29 cellular contexts compared by ENCODE assay signal in the genomic region with DNA sequence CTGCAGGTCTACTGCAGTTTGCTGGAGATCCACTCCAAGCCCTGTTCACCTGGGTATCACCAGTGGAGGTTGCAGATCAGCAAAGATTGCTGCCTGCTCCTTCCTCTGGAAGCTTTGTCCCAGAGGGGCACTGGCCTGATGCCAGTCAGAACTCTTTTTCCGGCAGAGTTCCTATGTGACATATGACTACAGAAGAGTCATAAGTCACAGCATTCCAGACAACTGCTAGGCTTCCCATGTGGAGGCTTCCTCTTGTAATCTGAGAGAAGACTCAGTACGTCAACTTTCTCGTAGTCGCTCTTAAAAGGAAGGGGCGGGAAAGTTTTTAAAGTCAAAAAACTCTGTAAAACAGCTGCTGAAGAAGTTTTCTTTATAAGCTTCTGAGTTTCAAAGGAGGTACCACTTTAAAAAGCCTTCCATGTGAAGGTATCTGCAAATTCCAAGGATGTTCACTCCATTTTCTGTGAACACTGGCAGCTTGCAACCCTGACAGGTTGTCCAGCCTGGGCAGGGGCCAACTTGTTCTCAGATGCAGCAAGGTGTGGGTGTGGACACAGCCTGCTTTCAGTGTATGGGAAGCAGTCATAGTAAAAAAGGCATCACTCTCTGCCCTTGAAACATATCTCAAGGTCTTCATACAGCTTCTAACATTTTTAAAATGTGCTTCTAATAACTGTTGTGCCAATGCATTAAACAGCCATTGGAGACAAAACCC.
DNase-seq lines count a peak whose midpoint lies in the region; FAIRE-seq and TF ChIP-seq lines count a peak whose summit lies in the region.
"Had no signal": no experiment of that assay in that cellular context is flagged by ENCODE, and none has a peak within 500 bp of the region (broad histone marks: within the 10 kb centered on the region; RNA-seq: fewer than 3 reads in every experiment).

No MANE protein-coding gene starts in this region.

- no peak for TF ChIP-seq POLR2A in H54 (IDR thresholded peaks at IDR 0.05; ENCODE audit: low read depth, low read length)

- H3K4me3 ChIP-seq in brain microvascular endothelial cell (ENCODE audit: low read depth, low read length) = no peak overlapping the region
- no peak overlapping the region for H3K4me3 ChIP-seq in right atrium auricular region
- H3K4me3 ChIP-seq: dorsolateral prefrontal cortex, K562, right lobe of liver, stomach had no signal

- TF ChIP-seq CTCF in brain microvascular endothelial cell (IDR thresholded peaks at IDR 0.05; ENCODE audit: low read depth, low read length, missing control alignments) (no peak), right atrium auricular region (IDR thresholded peaks at IDR 0.05) (no peak)

- H3K27me3 ChIP-seq in brain microvascular endothelial cell (replicated peaks) = no peaks in the 10 kb centered on the region
- H3K27me3 ChIP-seq in right atrium auricular region = no peaks in the 10 kb centered on the region
- H3K27me3 ChIP-seq: dorsolateral prefrontal cortex, foreskin keratinocyte, right lobe of liver, stomach had no signal

- H3K4me1 ChIP-seq in right atrium auricular region = peaks cover 0 to 38% of the 10 kb centered on the region in 2 donors

- in situ Hi-C loops in brain microvascular endothelial cell (cut with HindIII; ENCODE audit: low pct_ligation_motif_present, low sequenced_read_pairs) = no loop called here

- DNase-seq in DMS 273 (lab: John Stamatoyannopoulos, UW; ENCODE audit: unreplicated experiment) (peak; percentile 14), DMS 273 treated with DMSO at 0.1 percent for 48 hours (lab: John Stamatoyannopoulos, UW) (no peak), brain microvascular endothelial cell (peak; percentile 78), glomerular endothelial cell (ENCODE audit: extremely low read depth, low read depth, low spot score) (peak; percentile 73), smooth muscle cell of the brain vasculature (ENCODE audit: low read depth, low spot score) (peak; percentile 47), H54 (ENCODE audit: insufficient read length, low spot score) (no peak), right atrium auricular region (ENCODE audit: low spot score) (no peak)
- DNase-seq in activated CD4-positive, alpha-beta T cell treated with anti-CD3 and anti-CD28 coated beads for 1 hour = no peak
- DNase-seq: activated naive CD4-positive, alpha-beta T cell treated with anti-CD3 and anti-CD28 coated beads, Interleukin-2, amount 50 U/mL, for 16 hours; CD8-positive, alpha-beta T cell; DMS53; GOT3; hippocampal formation; left ventricle myocardium superior; MM.1S; NCI-H1436; NCI-H2107; NCI-H524; NK-92 treated with Interleukin-12 subunit alpha and Interleukin-12 subunit beta, amount 100 ng/mL, for 24 hours; right lobe of liver; RPMI8226; stomach; trophoblast cell had no signal

- no peaks in the 10 kb centered on the region for H3K9me3 ChIP-seq in right atrium auricular region
- H3K9me3 ChIP-seq: right lobe of liver, stomach had no signal

- H3K36me3 ChIP-seq in brain microvascular endothelial cell (replicated peaks) (no peaks in the 10 kb centered on the region), right atrium auricular region (no peaks in the 10 kb centered on the region)
- H3K36me3 ChIP-seq: right lobe of liver, stomach had no signal

- no peak for FAIRE-seq in H54 (lab: Jason Lieb, UNC)
- FAIRE-seq: GM12891, K562 had no signal

- H3K27ac ChIP-seq in brain microvascular endothelial cell (peak overlapping the region; percentile 77), right atrium auricular region (no peak overlapping the region)
- H3K27ac ChIP-seq: 22Rv1, epithelial cell of prostate, foreskin keratinocyte, right lobe of liver, stomach had no signal

Comparison
In these comparisons a context has a peak if more than half of its experiments do, and no peak if none do; other contexts are left out.
1. DNase-seq: peak in DMS 273 (single experiment), brain microvascular endothelial cell (single experiment), glomerular endothelial cell (single experiment) and smooth muscle cell of the brain vasculature (single experiment); none in DMS 273 treated with DMSO at 0.1 percent for 48 hours (single experiment), activated CD4-positive, alpha-beta T cell treated with anti-CD3 and anti-CD28 coated beads for 1 hour (single experiment), H54 (single experiment) and right atrium auricular region (single experiment).